Comparison of ENCODE assay signal across 12 cellular contexts in the genomic region with DNA sequence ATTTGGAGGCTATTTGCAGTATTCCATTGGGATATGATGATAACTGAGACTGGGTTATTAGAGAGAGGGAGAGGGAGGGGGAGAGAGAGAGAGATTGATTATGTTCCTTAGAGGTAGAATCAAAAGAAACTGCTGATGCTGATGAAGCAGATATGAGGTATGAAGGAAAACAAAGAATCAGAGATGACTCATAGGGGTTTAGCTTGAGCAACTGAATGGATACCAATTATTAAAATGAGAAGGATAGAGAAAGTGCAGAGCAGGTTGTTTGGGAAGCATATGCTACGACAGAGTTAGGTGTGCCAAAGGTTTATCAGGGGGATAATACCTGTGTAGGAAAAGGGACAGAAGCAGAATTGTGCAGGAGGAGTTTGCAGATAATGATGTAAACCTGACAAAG. TPM values are rescaled to one million over a fixed set of nuclear protein-coding genes. Genes with fewer than 3 reads are reported as not detected.
DNase-seq lines count a peak whose midpoint lies in the region; ATAC-seq, FAIRE-seq and TF ChIP-seq lines count a peak whose summit lies in the region.
"Had no signal": no experiment of that assay in that cellular context is flagged by ENCODE, and none has a peak within 500 bp of the region (broad histone marks: within the 10 kb centered on the region; RNA-seq: fewer than 3 reads in every experiment).

No MANE protein-coding gene starts in this region.

- no peaks in the 10 kb centered on the region for H3K27me3 ChIP-seq in HepG2 (ENCODE audit: control insufficient read depth in 1 of 2, insufficient read depth in 2 of 2, low read length in 2 of 2)
- H3K27me3 ChIP-seq: esophagus squamous epithelium had no signal

- TF ChIP-seq CTCF in HepG2 (CRISPR knock-in tag; IDR thresholded peaks at IDR 0.05): no peak

- intact Hi-C loops in HepG2 (cut with micrococcal nuclease; ENCODE audit: unreplicated experiment): no loop called here

- 24% methylated on average over 1 of the region's 1 CpG for WGBS in HepG2 (ENCODE audit: low lambda C conversion rate)

- TF ChIP-seq EP300 in HepG2 (IDR thresholded peaks at IDR 0.05; ENCODE audit: low read depth in 2 of 2, low read length in 2 of 2) (no peak), HepG2 (CRISPR knock-in tag; IDR thresholded peaks at IDR 0.05; ENCODE audit: borderline replicate concordance) (no peak)

- CTCF ChIA-PET in HepG2 (lab: Yijun Ruan, JAX; ENCODE audit: low intra/inter-chr PET ratio, low total read pairs): no interaction called here

- H3K4me2 ChIP-seq in HepG2 (ENCODE audit: low read depth, low read length): no peak overlapping the region
- H3K4me2 ChIP-seq: smooth muscle cell had no signal

- no peaks in the 10 kb centered on the region for H3K79me2 ChIP-seq in HepG2 (ENCODE audit: insufficient read depth, low read length)

- POLR2A ChIA-PET in HepG2 (lab: Yijun Ruan, JAX): no interaction called here

- no peak overlapping the region for H3K4me3 ChIP-seq in HepG2 (replicated peaks in 1 of 3; ENCODE audit: insufficient read depth in 1 of 3, low read depth in 2 of 3, low read length in 3 of 3)
- H3K4me3 ChIP-seq: esophagus squamous epithelium, smooth muscle cell had no signal

- no peak overlapping the region for H2AFZ ChIP-seq in HepG2 (ENCODE audit: low read length)

- TF ChIP-seq POLR2A in H54 (IDR thresholded peaks at IDR 0.05; ENCODE audit: low read depth, low read length) (no peak), HepG2 (IDR thresholded peaks at IDR 0.05; ENCODE audit: insufficient read depth in 1 of 2, low read depth in 2 of 2, low read length in 2 of 2) (no peak)

- peak; percentile 69 for FAIRE-seq in H54 (lab: Jason Lieb, UNC)
- FAIRE-seq in HepG2 (lab: Jason Lieb, UNC): no peak

- TF ChIP-seq RAD21 in HepG2 (CRISPR knock-in tag; IDR thresholded peaks at IDR 0.05): no peak

- no peaks in the 10 kb centered on the region for H3K9me3 ChIP-seq in HepG2 (ENCODE audit: low read length)
- H3K9me3 ChIP-seq: esophagus squamous epithelium had no signal

- no TSS peak for BruUV-seq in HepG2 (replicated peaks; lab: Mats Ljungman, UMichigan)

- ATAC-seq in HepG2 (no peak), HG02571 (IDR thresholded peaks at IDR 0.05; ENCODE audit: unreplicated experiment) (no peak)
- ATAC-seq: stimulated activated naive CD8-positive, alpha-beta T cell treated with anti-CD3 and anti-CD28 coated beads, Interleukin-15, amount 100 ng/mL, for 72 hours had no signal

- H4K20me1 ChIP-seq in HepG2 (ENCODE audit: insufficient read depth, low read length): no peaks in the 10 kb centered on the region

- in situ Hi-C loops in HepG2 (cut with HindIII; ENCODE audit: extremely low pct_ligation_motif_present, low pct_unique_long_range_greater_than_20kb): loop anchor here (25.0 kb wide), 1 partner anchor 152 kb away; no protein-coding TSS in a partner anchor

- H3K27ac ChIP-seq in HepG2 (ENCODE audit: extremely low read length, insufficient read depth, low read length): no peak overlapping the region

- DNase-seq in H54 (ENCODE audit: insufficient read length, low spot score): no peak
- DNase-seq in NCI-H69 (lab: John Stamatoyannopoulos, UW): peak; percentile 77
- DNase-seq in dermis blood vessel endothelial cell: peak; percentile 34
- peak; percentile 58 for DNase-seq in renal cortical epithelial cell (ENCODE audit: low read depth)
- no peak for DNase-seq in HepG2 (ENCODE audit: low spot score)
- no peak for DNase-seq in NCI-H128 (lab: John Stamatoyannopoulos, UW; ENCODE audit: unreplicated experiment)
- DNase-seq: activated naive CD4-positive, alpha-beta T cell treated with anti-CD3 and anti-CD28 coated beads for 36 hours; esophagus squamous epithelium; NCI-H1048; stimulated activated naive CD8-positive, alpha-beta T cell treated with anti-CD3 and anti-CD28 coated beads, Interleukin-15, amount 100 ng/mL, for 72 hours had no signal

- peaks cover 2% of the 10 kb centered on the region for H3K4me1 ChIP-seq in HepG2 (ENCODE audit: insufficient read depth, low read length)

- H3K36me3 ChIP-seq in HepG2 (replicated peaks in 1 of 2; ENCODE audit: control insufficient read depth in 1 of 2, insufficient read depth in 2 of 2, low read length in 2 of 2): no peaks in the 10 kb centered on the region
- H3K36me3 ChIP-seq: esophagus squamous epithelium had no signal

- no peak overlapping the region for H3K9ac ChIP-seq in HepG2 (ENCODE audit: insufficient read depth, low read depth, low read length)

TF ChIP-seq in HepG2, 621 proteins besides CTCF, POLR2A, EP300 and RAD21 (continues in another document):
- TF ChIP-seq ZNF605 (CRISPR knock-in tag; IDR thresholded peaks at IDR 0.05) (no peak), NR2C2 (CRISPR knock-in tag; IDR thresholded peaks at IDR 0.05; ENCODE audit: borderline replicate concordance) (no peak), CBX5 (CRISPR knock-in tag; IDR thresholded peaks at IDR 0.05; ENCODE audit: borderline replicate concordance) (no peak), PAF1 (CRISPR knock-in tag; IDR thresholded peaks at IDR 0.05) (no peak), SAP130 (CRISPR knock-in tag; IDR thresholded peaks at IDR 0.05; ENCODE audit: low read depth) (no peak), PHF5A (CRISPR knock-in tag; IDR thresholded peaks at IDR 0.05; ENCODE audit: low read depth, unreplicated experiment) (no peak), SALL1 (CRISPR knock-in tag; IDR thresholded peaks at IDR 0.05) (no peak), ZBTB1 (CRISPR knock-in tag; IDR thresholded peaks at IDR 0.05; ENCODE audit: borderline replicate concordance) (no peak), TARDBP (CRISPR knock-in tag; IDR thresholded peaks at IDR 0.05) (no peak)
- TF ChIP-seq, protein P1, sequence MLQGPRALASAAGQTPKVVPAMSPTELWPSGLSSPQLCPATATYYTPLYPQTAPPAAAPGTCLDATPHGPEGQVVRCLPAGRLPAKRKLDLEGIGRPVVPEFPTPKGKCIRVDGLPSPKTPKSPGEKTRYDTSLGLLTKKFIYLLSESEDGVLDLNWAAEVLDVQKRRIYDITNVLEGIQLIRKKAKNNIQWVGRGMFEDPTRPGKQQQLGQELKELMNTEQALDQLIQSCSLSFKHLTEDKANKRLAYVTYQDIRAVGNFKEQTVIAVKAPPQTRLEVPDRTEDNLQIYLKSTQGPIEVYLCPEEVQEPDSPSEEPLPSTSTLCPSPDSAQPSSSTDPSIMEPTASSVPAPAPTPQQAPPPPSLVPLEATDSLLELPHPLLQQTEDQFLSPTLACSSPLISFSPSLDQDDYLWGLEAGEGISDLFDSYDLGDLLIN (CRISPR knock-in tag; IDR thresholded peaks at IDR 0.05; ENCODE audit: borderline replicate concordance): no peak

RNA-seq across cellular contexts. Expression of a gene that starts 12.7 kb away (rescaled TPM):
- total RNA-seq in dermis blood vessel endothelial cell: 57.2 and 77.1 TPM in 2 replicates
- total RNA-seq in renal cortical epithelial cell: 38.5 and 38.7 TPM in 2 replicates
- total RNA-seq in HepG2 (2016; rRNA removed; fragmentation: Illumina TruSeq; extraction: Trizol): 51.7 and 82.4 TPM in 2 replicates
- total RNA-seq in HepG2 (2016; cell fraction: cytosol; rRNA removed; fragmentation: Illumina TruSeq; extraction: Trizol; ENCODE audit: low read depth): 12.8 and 18.2 TPM in 2 replicates
- 53.2 and 84.3 TPM in 2 replicates for total RNA-seq in HepG2 (2016; cell fraction: insoluble cytoplasmic fraction; rRNA removed; fragmentation: Illumina TruSeq; extraction: Trizol)
- 22.0 and 25.9 TPM in 2 replicates for total RNA-seq in HepG2 (2016; cell fraction: membrane; rRNA removed; fragmentation: Illumina TruSeq; extraction: Trizol)
- 61.4 and 67.1 TPM in 2 replicates for total RNA-seq in HepG2 (2016; cell fraction: nucleus; rRNA removed; fragmentation: Illumina TruSeq; extraction: Trizol)
- polyA plus RNA-seq in HepG2 (2011; rRNA removed): 28.1 and 54.2 TPM in 2 replicates
- 16.3 and 21.6 TPM in 2 replicates for polyA plus RNA-seq in HepG2 (2011; cell fraction: cytosol; rRNA removed)
- 5.9 and 6.4 TPM in 2 replicates for polyA plus RNA-seq in HepG2 (2011; cell fraction: nucleus; rRNA removed)
- 41.1 and 53.2 TPM in 2 replicates for polyA plus RNA-seq in HepG2 (2012)
- 15.9 and 16.0 TPM in 2 replicates for polyA plus RNA-seq in HepG2 (2016; cell fraction: cytosol; fragmentation: Illumina TruSeq; extraction: Trizol; ENCODE audit: low read depth)
- 52.8 and 57.8 TPM in 2 replicates for polyA plus RNA-seq in HepG2 (2016; cell fraction: insoluble cytoplasmic fraction; fragmentation: Illumina TruSeq; extraction: Trizol; ENCODE audit: low read depth)
- polyA plus RNA-seq in HepG2 (2016; cell fraction: membrane; fragmentation: Illumina TruSeq; extraction: Trizol; ENCODE audit: low read depth): 14.5 and 18.2 TPM in 2 replicates
- polyA plus RNA-seq in HepG2 (2016; cell fraction: nucleus; fragmentation: Illumina TruSeq; extraction: Trizol; ENCODE audit: insufficient read depth, low read depth): 83.7 and 90.3 TPM in 2 replicates
- polyA minus RNA-seq in HepG2 (2011; rRNA and poly(A)+ RNA removed; ENCODE audit: low replicate concordance): 10.2 and 12.9 TPM in 2 replicates
- 21.3 and 25.6 TPM in 2 replicates for polyA minus RNA-seq in HepG2 (2011; cell fraction: cytosol; rRNA and poly(A)+ RNA removed)
- polyA minus RNA-seq in HepG2 (2011; cell fraction: nucleus; rRNA and poly(A)+ RNA removed): 18.9 and 21.6 TPM in 2 replicates

RNA-seq across cellular contexts. Expression of a gene that starts 56.0 kb away (rescaled TPM):
- 91.9 and 115 TPM in 2 replicates for total RNA-seq in dermis blood vessel endothelial cell
- total RNA-seq in renal cortical epithelial cell: 80.4 and 136 TPM in 2 replicates
- total RNA-seq in HepG2 (2016; rRNA removed; fragmentation: Illumina TruSeq; extraction: Trizol): 49.9 and 117 TPM in 2 replicates
- total RNA-seq in HepG2 (2016; cell fraction: cytosol; rRNA removed; fragmentation: Illumina TruSeq; extraction: Trizol; ENCODE audit: low read depth): 14.2 and 20.8 TPM in 2 replicates
- total RNA-seq in HepG2 (2016; cell fraction: insoluble cytoplasmic fraction; rRNA removed; fragmentation: Illumina TruSeq; extraction: Trizol): 44.6 and 112 TPM in 2 replicates
- total RNA-seq in HepG2 (2016; cell fraction: membrane; rRNA removed; fragmentation: Illumina TruSeq; extraction: Trizol): 33.1 and 34.1 TPM in 2 replicates
- total RNA-seq in HepG2 (2016; cell fraction: nucleus; rRNA removed; fragmentation: Illumina TruSeq; extraction: Trizol): 62.5 and 71.3 TPM in 2 replicates
- polyA plus RNA-seq in HepG2 (2011; rRNA removed): 21.0 and 27.5 TPM in 2 replicates
- 8.7 and 15.7 TPM in 2 replicates for polyA plus RNA-seq in HepG2 (2011; cell fraction: cytosol; rRNA removed)
- 20.6 and 32.7 TPM in 2 replicates for polyA plus RNA-seq in HepG2 (2011; cell fraction: nucleus; rRNA removed)
- 24.1 and 25.2 TPM in 2 replicates for polyA plus RNA-seq in HepG2 (2012)
- polyA plus RNA-seq in HepG2 (2016; cell fraction: cytosol; fragmentation: Illumina TruSeq; extraction: Trizol; ENCODE audit: low read depth): 0.94 and 1.3 TPM in 2 replicates
- polyA plus RNA-seq in HepG2 (2016; cell fraction: insoluble cytoplasmic fraction; fragmentation: Illumina TruSeq; extraction: Trizol; ENCODE audit: low read depth): 34.8 and 40.4 TPM in 2 replicates
- 2.3 and 3.5 TPM in 2 replicates for polyA plus RNA-seq in HepG2 (2016; cell fraction: membrane; fragmentation: Illumina TruSeq; extraction: Trizol; ENCODE audit: low read depth)
- 36.1 and 36.9 TPM in 2 replicates for polyA plus RNA-seq in HepG2 (2016; cell fraction: nucleus; fragmentation: Illumina TruSeq; extraction: Trizol; ENCODE audit: insufficient read depth, low read depth)
- polyA minus RNA-seq in HepG2 (2011; rRNA and poly(A)+ RNA removed; ENCODE audit: low replicate concordance): 12.0 and 20.1 TPM in 2 replicates
- 33.6 and 37.3 TPM in 2 replicates for polyA minus RNA-seq in HepG2 (2011; cell fraction: cytosol; rRNA and poly(A)+ RNA removed)
- 83.9 and 93.4 TPM in 2 replicates for polyA minus RNA-seq in HepG2 (2011; cell fraction: nucleus; rRNA and poly(A)+ RNA removed)

Comparison
In these comparisons a context has a peak if more than half of its experiments do, and no peak if none do; other contexts are left out.
1. DNase-seq: peak in NCI-H69 (single experiment), dermis blood vessel endothelial cell (single experiment) and renal cortical epithelial cell (single experiment); none in H54 (single experiment), HepG2 (single experiment) and NCI-H128 (single experiment).